ENCODE assay signal across 19 cellular contexts in genomic region chr4:117575850-117576249, GRCh38.
DNase-seq lines count a peak whose midpoint lies in the region; ATAC-seq and TF ChIP-seq lines count a peak whose summit lies in the region.
"Had no signal": no experiment of that assay in that cellular context is flagged by ENCODE, and none has a peak within 500 bp of the region (broad histone marks: within the 10 kb centered on the region; RNA-seq: fewer than 3 reads in every experiment).

No MANE protein-coding gene starts in this region.

- H3K36me3 ChIP-seq in upper lobe of right lung: no peaks in the 10 kb centered on the region

- no peaks in the 10 kb centered on the region for H3K36me3 Mint-ChIP-seq in effector memory CD8-positive, alpha-beta T cell (ENCODE audit: insufficient read depth)
- H3K36me3 Mint-ChIP-seq in naive thymus-derived CD8-positive, alpha-beta T cell: no peaks in the 10 kb centered on the region

- no peaks in the 10 kb centered on the region for H3K4me1 Mint-ChIP-seq in effector memory CD8-positive, alpha-beta T cell (ENCODE audit: low read depth in 2 of 2)
- no peaks in the 10 kb centered on the region for H3K4me1 Mint-ChIP-seq in naive thymus-derived CD8-positive, alpha-beta T cell

- H3K4me3 Mint-ChIP-seq in effector memory CD8-positive, alpha-beta T cell: no peak overlapping the region
- H3K4me3 Mint-ChIP-seq in naive thymus-derived CD8-positive, alpha-beta T cell: no peak overlapping the region
- H3K4me3 Mint-ChIP-seq: CD4-positive, alpha-beta T cell; HFFc6 had no signal

- H3K27ac Mint-ChIP-seq in effector memory CD8-positive, alpha-beta T cell: no peak overlapping the region
- no peak overlapping the region for H3K27ac Mint-ChIP-seq in naive thymus-derived CD8-positive, alpha-beta T cell
- H3K27ac Mint-ChIP-seq: CD4-positive, alpha-beta T cell; HFFc6 had no signal

- no peaks in the 10 kb centered on the region for H3K4me1 ChIP-seq in upper lobe of right lung

- H3K9me3 Mint-ChIP-seq in effector memory CD8-positive, alpha-beta T cell: peaks cover 0 to 7% of the 10 kb centered on the region in 2 donors
- H3K9me3 Mint-ChIP-seq in naive thymus-derived CD8-positive, alpha-beta T cell: peaks cover 0 to 10% (median 0%) of the 10 kb centered on the region in 9 donors
- H3K9me3 Mint-ChIP-seq: CD4-positive, alpha-beta T cell had no signal

- intact Hi-C loops in upper lobe of right lung (cut with DNase I): no loop called here

- TF ChIP-seq CTCF in upper lobe of right lung (IDR thresholded peaks at IDR 0.05): no peak

- POLR2A ChIA-PET in naive thymus-derived CD8-positive, alpha-beta T cell (lab: Charles Lee): interaction anchor here (0.6 kb wide), 1 partner anchor 61 kb away, joined by 3 read pairs; no protein-coding TSS in a partner anchor

- H3K27ac ChIP-seq in upper lobe of right lung: no peak overlapping the region
- H3K27ac ChIP-seq: C4-2B had no signal

- no peak overlapping the region for H3K4me3 ChIP-seq in upper lobe of right lung
- H3K4me3 ChIP-seq: GM12878, K562 had no signal

- peak; percentile 1 for DNase-seq in Daoy (ENCODE audit: low read depth)
- no peak for DNase-seq in effector memory CD8-positive, alpha-beta T cell
- no peak for DNase-seq in naive thymus-derived CD8-positive, alpha-beta T cell
- no peak for DNase-seq in upper lobe of right lung
- DNase-seq in NCI-H1048 (lab: John Stamatoyannopoulos, UW): no peak
- DNase-seq in putamen (ENCODE audit: low spot score): no peak
- no peak for DNase-seq in EL
- DNase-seq: ACHN; CD4-positive, alpha-beta T cell; DMS153; DMS79; GOT3; H7; HFFc6; IMR-90 had no signal

- ATAC-seq in effector memory CD8-positive, alpha-beta T cell (replicated peaks): peak; percentile 59
- peak; percentile 50 to 64 for ATAC-seq in naive thymus-derived CD8-positive, alpha-beta T cell
- ATAC-seq in upper lobe of right lung: peak; percentile 36
- ATAC-seq: GM12878, HCT116, K562 had no signal

- no peaks in the 10 kb centered on the region for H3K27me3 Mint-ChIP-seq in effector memory CD8-positive, alpha-beta T cell
- H3K27me3 Mint-ChIP-seq in naive thymus-derived CD8-positive, alpha-beta T cell: peaks cover 0 to 4% (median 0%) of the 10 kb centered on the region in 5 donors
- H3K27me3 Mint-ChIP-seq: CD4-positive, alpha-beta T cell had no signal

- no peaks in the 10 kb centered on the region for H3K9me3 ChIP-seq in upper lobe of right lung

- H3K27me3 ChIP-seq in upper lobe of right lung: no peaks in the 10 kb centered on the region
